ENCODE assay signal across 9 cellular contexts in genomic region chr17:65013613-65014391, GRCh38. TPM values are rescaled to one million over a fixed set of nuclear protein-coding genes. Genes with fewer than 3 reads are reported as not detected.
DNase-seq lines count a peak whose midpoint lies in the region; ATAC-seq, FAIRE-seq and TF ChIP-seq lines count a peak whose summit lies in the region.
"Had no signal": no experiment of that assay in that cellular context is flagged by ENCODE, and none has a peak within 500 bp of the region (broad histone marks: within the 10 kb centered on the region; RNA-seq: fewer than 3 reads in every experiment).

No MANE protein-coding gene starts in this region.

- peak overlapping the region; percentile 19 for H3K4me2 ChIP-seq in HCT116 (ENCODE audit: low read length)

- TF ChIP-seq POLR2A in HCT116 (IDR thresholded peaks at IDR 0.05; ENCODE audit: borderline replicate concordance, extremely low read depth, insufficient read depth, insufficient read length): no peak

- H3K27me3 Mint-ChIP-seq in activated T-helper 2 cell treated with anti-CD3 and anti-CD28 coated beads, Interferon-gamma antibody, Interleukin-2, Interleukin-4, amounts not matched to agents 10 μg/mL and 5 μg/mL and 100 μg/mL, durations not matched to agents 14 hours and 24 hours and 36 hours (ENCODE audit: low read depth): no peaks in the 10 kb centered on the region

- H3K79me2 ChIP-seq in HCT116 (ENCODE audit: insufficient read depth, low read length): peaks cover 72% of the 10 kb centered on the region

- H3K27ac Mint-ChIP-seq in activated T-helper 2 cell treated with anti-CD3 and anti-CD28 coated beads, Interferon-gamma antibody, Interleukin-2, Interleukin-4, amounts not matched to agents 10 μg/mL and 5 μg/mL and 100 μg/mL, durations not matched to agents 14 hours and 24 hours and 36 hours: no peak overlapping the region

- no peak for TF ChIP-seq CTCF in HCT116 (IDR thresholded peaks at IDR 0.05 in 2 of 3, conservative IDR thresholded peaks at IDR 0.05 in 1 of 3; ENCODE audit: borderline replicate concordance in 1 of 3, insufficient read depth in 1 of 3, low read depth in 2 of 3, low read length in 2 of 3)
- TF ChIP-seq CTCF in kidney epithelial cell (IDR thresholded peaks at IDR 0.05; ENCODE audit: insufficient read depth, low read length, poor library complexity, severe bottlenecking): no peak

- H3K36me3 Mint-ChIP-seq in activated T-helper 2 cell treated with anti-CD3 and anti-CD28 coated beads, Interferon-gamma antibody, Interleukin-2, Interleukin-4, amounts not matched to agents 10 μg/mL and 5 μg/mL and 100 μg/mL, durations not matched to agents 14 hours and 24 hours and 36 hours (ENCODE audit: low read depth): peaks cover 81% of the 10 kb centered on the region

- no peaks in the 10 kb centered on the region for H3K9me3 ChIP-seq in HCT116 (ENCODE audit: control insufficient read depth in 1 of 2, insufficient read depth in 1 of 2, low read depth in 1 of 2, low read length in 2 of 2)

- H3K27me3 ChIP-seq in HCT116 (ENCODE audit: insufficient read depth, low read length) (no peaks in the 10 kb centered on the region), kidney epithelial cell (ENCODE audit: control insufficient read depth, insufficient read depth, low read length) (no peaks in the 10 kb centered on the region)

- no peaks in the 10 kb centered on the region for H3K9me2 ChIP-seq in HCT116 (ENCODE audit: insufficient read depth)

- peaks cover 58% of the 10 kb centered on the region for H3K4me1 Mint-ChIP-seq in activated T-helper 2 cell treated with anti-CD3 and anti-CD28 coated beads, Interferon-gamma antibody, Interleukin-2, Interleukin-4, amounts not matched to agents 10 μg/mL and 5 μg/mL and 100 μg/mL, durations not matched to agents 14 hours and 24 hours and 36 hours (ENCODE audit: low read depth)

- H3K4me3 ChIP-seq in HCT116 (replicated peaks in 1 of 2; ENCODE audit: low read depth in 1 of 2, low read length in 2 of 2): no peak overlapping the region
- no peak overlapping the region for H3K4me3 ChIP-seq in kidney epithelial cell (ENCODE audit: low read depth, low read length)

- ATAC-seq in HCT116 (peak; percentile 65), HG03439 (IDR thresholded peaks at IDR 0.05; ENCODE audit: unreplicated experiment) (no peak), GM19397 (IDR thresholded peaks at IDR 0.05; ENCODE audit: unreplicated experiment) (no peak)

- H3K4me1 ChIP-seq in HCT116 (ENCODE audit: control insufficient read depth in 1 of 2, insufficient read depth in 2 of 2, low read length in 2 of 2): peaks cover 11 to 15% of the 10 kb centered on the region in 2 experiments

- peaks cover 4 to 20% of the 10 kb centered on the region in 2 experiments; a peak in 1 of 4 replicates for H3K36me3 ChIP-seq in HCT116 (ENCODE audit: control insufficient read depth in 1 of 2, insufficient read depth in 2 of 2, low read length in 2 of 2)
- no peaks in the 10 kb centered on the region for H3K36me3 ChIP-seq in kidney epithelial cell (ENCODE audit: control insufficient read depth, insufficient read depth, low read length)

- no peak overlapping the region for H3K27ac ChIP-seq in HCT116 (ENCODE audit: low read depth, low read length)

- TF ChIP-seq RAD21 in HCT116 (IDR thresholded peaks at IDR 0.05; ENCODE audit: low read depth): no peak

- RAD21 ChIA-PET in HCT116 (lab: Charles Lee; ENCODE audit: low non-redundant PET in 1 of 2, low total read pairs in 2 of 2, uncharacterized antibody in 2 of 2, unreplicated experiment in 2 of 2): no interaction called here

- no peak overlapping the region for H2AFZ ChIP-seq in HCT116 (ENCODE audit: low read depth, low read length, poor library complexity, severe bottlenecking)

- no peak for FAIRE-seq in frontal cortex (lab: Jason Lieb, UNC)

- CTCF ChIA-PET in HCT116 (lab: Charles Lee): interaction anchor here (1.9 kb wide), 1 partner anchor 86 kb away, joined by 9 read pairs; no protein-coding TSS in a partner anchor

- no peak overlapping the region for H3K9ac ChIP-seq in HCT116 (ENCODE audit: low read length)

- H4K20me1 ChIP-seq in HCT116 (ENCODE audit: insufficient read depth): no peaks in the 10 kb centered on the region

- H3K9me3 Mint-ChIP-seq in activated T-helper 2 cell treated with anti-CD3 and anti-CD28 coated beads, Interferon-gamma antibody, Interleukin-2, Interleukin-4, amounts not matched to agents 10 μg/mL and 5 μg/mL and 100 μg/mL, durations not matched to agents 14 hours and 24 hours and 36 hours: no peaks in the 10 kb centered on the region

- intact Hi-C loops in HCT116 (cut with micrococcal nuclease): no loop called here
- intact Hi-C loops in activated T-helper 2 cell treated with anti-CD3 and anti-CD28 coated beads, Interferon-gamma antibody, Interleukin-2, Interleukin-4, amounts not matched to agents 10 μg/mL and 5 μg/mL and 100 μg/mL, durations not matched to agents 14 hours and 24 hours and 36 hours (cut with micrococcal nuclease): loop anchor here (1.0 to 2.0 kb wide), 3 partner anchors 13 to 41 kb away; no protein-coding TSS in a partner anchor

- DNase-seq in AG08396 (ENCODE audit: low spot score): peak; percentile 73
- DNase-seq in HCT116 (ENCODE audit: low read depth, low spot score): peak; percentile 37
- peak; percentile 34 for DNase-seq in activated CD8-positive, alpha-beta memory T cell treated with anti-CD3 and anti-CD28 coated beads, Interleukin-2, amount 50 U/mL, for 4 hours
- peak; percentile 70 for DNase-seq in kidney epithelial cell (ENCODE audit: low read depth)
- DNase-seq in frontal cortex (ENCODE audit: low spot score in 2 of 2): no peak
- no peak for DNase-seq in activated T-helper 2 cell treated with anti-CD3 and anti-CD28 coated beads, Interferon-gamma antibody, Interleukin-2, Interleukin-4, amounts not matched to agents 10 μg/mL and 5 μg/mL and 100 μg/mL, durations not matched to agents 14 hours and 24 hours and 36 hours (ENCODE audit: low spot score)
- DNase-seq: posterior cingulate gyrus had no signal

- no TSS peak for BruUV-seq in HCT116 (replicated peaks; lab: Mats Ljungman, UMichigan)

- no peak overlapping the region for H3K4me3 Mint-ChIP-seq in activated T-helper 2 cell treated with anti-CD3 and anti-CD28 coated beads, Interferon-gamma antibody, Interleukin-2, Interleukin-4, amounts not matched to agents 10 μg/mL and 5 μg/mL and 100 μg/mL, durations not matched to agents 14 hours and 24 hours and 36 hours (ENCODE audit: low read depth)

- POLR2A ChIA-PET in HCT116 (lab: Charles Lee): no interaction called here

TF ChIP-seq in HCT116, 20 proteins besides CTCF, POLR2A, EP300 and RAD21:
- TF ChIP-seq CEBPB (IDR thresholded peaks at IDR 0.05; ENCODE audit: low read depth): peak; percentile 49
- no peak for TF ChIP-seq YY1 (IDR thresholded peaks at IDR 0.05; ENCODE audit: extremely low read depth, insufficient replicate concordance, low read depth, low read length)
- no peak for TF ChIP-seq ZFX (IDR thresholded peaks at IDR 0.05)
- peak; percentile 63 for TF ChIP-seq FOSL1 (IDR thresholded peaks at IDR 0.05; ENCODE audit: low read depth)
- peak; percentile 28 for TF ChIP-seq TCF7L2 (IDR thresholded peaks at IDR 0.05; ENCODE audit: borderline replicate concordance, extremely low read depth, insufficient read depth, insufficient read length)
- TF ChIP-seq SP1 (IDR thresholded peaks at IDR 0.05; ENCODE audit: low read depth): no peak
- no peak for TF ChIP-seq SRF (IDR thresholded peaks at IDR 0.05; ENCODE audit: low read depth)
- TF ChIP-seq JUND (IDR thresholded peaks at IDR 0.05): peak; percentile 61
- TF ChIP-seq CBX3 (IDR thresholded peaks at IDR 0.05; ENCODE audit: low read depth): 0 out of 2 replicates have a peak, but pooled peaks have one; percentile 15

RNA-seq across cellular contexts. Expression of gene GNA13, which starts 42.7 kb away (rescaled TPM):
- total RNA-seq in HCT116 (2021; ENCODE audit: unreplicated experiment) (49.4 TPM), kidney epithelial cell (73.7 and 75.0 TPM in 2 replicates), frontal cortex (76.6 TPM)
- polyA plus RNA-seq in HCT116 (2012): 15.6 and 19.3 TPM in 2 replicates
- total RNA-seq in activated T-helper 2 cell treated with anti-CD3 and anti-CD28 coated beads, Interferon-gamma antibody, Interleukin-2, Interleukin-4, amounts not matched to agents 10 μg/mL and 5 μg/mL and 100 μg/mL, durations not matched to agents 14 hours and 24 hours and 36 hours: 63.8 and 68.7 TPM in 2 replicates

Comparison
In these comparisons a context has a peak if more than half of its experiments do, and no peak if none do; other contexts are left out.
1. DNase-seq: peak in AG08396 (single experiment), HCT116 (single experiment), activated CD8-positive, alpha-beta memory T cell treated with anti-CD3 and anti-CD28 coated beads, Interleukin-2, amount 50 U/mL, for 4 hours (single experiment) and kidney epithelial cell (single experiment); none in frontal cortex (0 of 2) and activated T-helper 2 cell treated with anti-CD3 and anti-CD28 coated beads, Interferon-gamma antibody, Interleukin-2, Interleukin-4, amounts not matched to agents 10 μg/mL and 5 μg/mL and 100 μg/mL, durations not matched to agents 14 hours and 24 hours and 36 hours (single experiment).